1 cellular context compared by ENCODE assay signal in genomic region chr9:79572891-79573696, GRCh38.
A peak's percentile ranks its signal among the peaks of the same experiment; 100 is the strongest.
TF ChIP-seq lines count a peak whose summit lies in the region.

No MANE protein-coding gene starts in this region.

TF ChIP-seq in K562, 482 proteins besides CTCF, POLR2A, EP300 and RAD21 (continued from another document):
- TF ChIP-seq THRA (IDR thresholded peaks at IDR 0.05) (no peak), CXXC5 (CRISPR knock-in tag; IDR thresholded peaks at IDR 0.05) (0 out of 2 replicates have a peak, but pooled peaks have one; percentile 13), TAF1 (IDR thresholded peaks at IDR 0.05; ENCODE audit: control insufficient read depth, extremely low read depth, insufficient read depth, low read length, severe bottlenecking) (no peak), ZNF764 (CRISPR knock-in tag; IDR thresholded peaks at IDR 0.05; ENCODE audit: low read depth) (no peak), POLR2B (IDR thresholded peaks at IDR 0.05; ENCODE audit: low read depth, partially characterized antibody) (no peak), ESRRA (IDR thresholded peaks at IDR 0.05; ENCODE audit: borderline replicate concordance, low read depth) (no peak), POLR2G (IDR thresholded peaks at IDR 0.05; ENCODE audit: low read depth, low read length) (peak; percentile 32; the same call in 1 of the 2 replicates), ZNF584 (CRISPR knock-in tag; IDR thresholded peaks at IDR 0.05; ENCODE audit: low read depth) (no peak), ZNF175 (CRISPR knock-in tag; IDR thresholded peaks at IDR 0.05; ENCODE audit: low read depth) (no peak), E2F3 (CRISPR knock-in tag; IDR thresholded peaks at IDR 0.05) (no peak), ZNF140 (CRISPR knock-in tag; IDR thresholded peaks at IDR 0.05) (no peak), PHF8 (IDR thresholded peaks at IDR 0.05; ENCODE audit: borderline replicate concordance, low read length) (0 out of 2 replicates have a peak, but pooled peaks have one; percentile 11), SRSF3 (IDR thresholded peaks at IDR 0.05; ENCODE audit: insufficient read depth, low read length) (no peak), ZKSCAN1 (IDR thresholded peaks at IDR 0.05; ENCODE audit: low read depth, low read length) (peak; percentile 66; the same call in 1 of the 2 replicates), CREM (IDR thresholded peaks at IDR 0.05; ENCODE audit: low read depth) (no peak), ZNF583 (CRISPR knock-in tag; IDR thresholded peaks at IDR 0.05) (no peak), ADNP (tag; IDR thresholded peaks at IDR 0.05) (no peak), FOXK2 (conservative IDR thresholded peaks at IDR 0.05 in 1 of 2, IDR thresholded peaks at IDR 0.05 in 1 of 2; ENCODE audit: low read depth in 2 of 2) (no peak), ETV6 (IDR thresholded peaks at IDR 0.05; ENCODE audit: borderline replicate concordance in 1 of 2, low read depth in 2 of 2, low read length in 1 of 2) (no peak), ETV6 (CRISPR knock-in tag; IDR thresholded peaks at IDR 0.05; ENCODE audit: borderline replicate concordance) (no peak), ZBTB17 (CRISPR knock-in tag; IDR thresholded peaks at IDR 0.05) (no peak), ZEB2 (IDR thresholded peaks at IDR 0.05) (no peak), ZNF395 (CRISPR knock-in tag; IDR thresholded peaks at IDR 0.05) (no peak)
- TF ChIP-seq, protein P1, sequence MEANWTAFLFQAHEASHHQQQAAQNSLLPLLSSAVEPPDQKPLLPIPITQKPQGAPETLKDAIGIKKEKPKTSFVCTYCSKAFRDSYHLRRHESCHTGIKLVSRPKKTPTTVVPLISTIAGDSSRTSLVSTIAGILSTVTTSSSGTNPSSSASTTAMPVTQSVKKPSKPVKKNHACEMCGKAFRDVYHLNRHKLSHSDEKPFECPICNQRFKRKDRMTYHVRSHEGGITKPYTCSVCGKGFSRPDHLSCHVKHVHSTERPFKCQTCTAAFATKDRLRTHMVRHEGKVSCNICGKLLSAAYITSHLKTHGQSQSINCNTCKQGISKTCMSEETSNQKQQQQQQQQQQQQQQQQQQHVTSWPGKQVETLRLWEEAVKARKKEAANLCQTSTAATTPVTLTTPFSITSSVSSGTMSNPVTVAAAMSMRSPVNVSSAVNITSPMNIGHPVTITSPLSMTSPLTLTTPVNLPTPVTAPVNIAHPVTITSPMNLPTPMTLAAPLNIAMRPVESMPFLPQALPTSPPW (CRISPR knock-in tag; IDR thresholded peaks at IDR 0.05): peak; percentile 62
- TF ChIP-seq, protein P2, sequence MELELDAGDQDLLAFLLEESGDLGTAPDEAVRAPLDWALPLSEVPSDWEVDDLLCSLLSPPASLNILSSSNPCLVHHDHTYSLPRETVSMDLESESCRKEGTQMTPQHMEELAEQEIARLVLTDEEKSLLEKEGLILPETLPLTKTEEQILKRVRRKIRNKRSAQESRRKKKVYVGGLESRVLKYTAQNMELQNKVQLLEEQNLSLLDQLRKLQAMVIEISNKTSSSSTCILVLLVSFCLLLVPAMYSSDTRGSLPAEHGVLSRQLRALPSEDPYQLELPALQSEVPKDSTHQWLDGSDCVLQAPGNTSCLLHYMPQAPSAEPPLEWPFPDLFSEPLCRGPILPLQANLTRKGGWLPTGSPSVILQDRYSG (tag; conservative IDR thresholded peaks at IDR 0.05; ENCODE audit: low read depth): no peak
- TF ChIP-seq, protein P3, sequence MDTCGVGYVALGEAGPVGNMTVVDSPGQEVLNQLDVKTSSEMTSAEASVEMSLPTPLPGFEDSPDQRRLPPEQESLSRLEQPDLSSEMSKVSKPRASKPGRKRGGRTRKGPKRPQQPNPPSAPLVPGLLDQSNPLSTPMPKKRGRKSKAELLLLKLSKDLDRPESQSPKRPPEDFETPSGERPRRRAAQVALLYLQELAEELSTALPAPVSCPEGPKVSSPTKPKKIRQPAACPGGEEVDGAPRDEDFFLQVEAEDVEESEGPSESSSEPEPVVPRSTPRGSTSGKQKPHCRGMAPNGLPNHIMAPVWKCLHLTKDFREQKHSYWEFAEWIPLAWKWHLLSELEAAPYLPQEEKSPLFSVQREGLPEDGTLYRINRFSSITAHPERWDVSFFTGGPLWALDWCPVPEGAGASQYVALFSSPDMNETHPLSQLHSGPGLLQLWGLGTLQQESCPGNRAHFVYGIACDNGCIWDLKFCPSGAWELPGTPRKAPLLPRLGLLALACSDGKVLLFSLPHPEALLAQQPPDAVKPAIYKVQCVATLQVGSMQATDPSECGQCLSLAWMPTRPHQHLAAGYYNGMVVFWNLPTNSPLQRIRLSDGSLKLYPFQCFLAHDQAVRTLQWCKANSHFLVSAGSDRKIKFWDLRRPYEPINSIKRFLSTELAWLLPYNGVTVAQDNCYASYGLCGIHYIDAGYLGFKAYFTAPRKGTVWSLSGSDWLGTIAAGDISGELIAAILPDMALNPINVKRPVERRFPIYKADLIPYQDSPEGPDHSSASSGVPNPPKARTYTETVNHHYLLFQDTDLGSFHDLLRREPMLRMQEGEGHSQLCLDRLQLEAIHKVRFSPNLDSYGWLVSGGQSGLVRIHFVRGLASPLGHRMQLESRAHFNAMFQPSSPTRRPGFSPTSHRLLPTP (IDR thresholded peaks at IDR 0.05; ENCODE audit: borderline replicate concordance, extremely low read depth, insufficient read length): no peak
- TF ChIP-seq, protein P4, sequence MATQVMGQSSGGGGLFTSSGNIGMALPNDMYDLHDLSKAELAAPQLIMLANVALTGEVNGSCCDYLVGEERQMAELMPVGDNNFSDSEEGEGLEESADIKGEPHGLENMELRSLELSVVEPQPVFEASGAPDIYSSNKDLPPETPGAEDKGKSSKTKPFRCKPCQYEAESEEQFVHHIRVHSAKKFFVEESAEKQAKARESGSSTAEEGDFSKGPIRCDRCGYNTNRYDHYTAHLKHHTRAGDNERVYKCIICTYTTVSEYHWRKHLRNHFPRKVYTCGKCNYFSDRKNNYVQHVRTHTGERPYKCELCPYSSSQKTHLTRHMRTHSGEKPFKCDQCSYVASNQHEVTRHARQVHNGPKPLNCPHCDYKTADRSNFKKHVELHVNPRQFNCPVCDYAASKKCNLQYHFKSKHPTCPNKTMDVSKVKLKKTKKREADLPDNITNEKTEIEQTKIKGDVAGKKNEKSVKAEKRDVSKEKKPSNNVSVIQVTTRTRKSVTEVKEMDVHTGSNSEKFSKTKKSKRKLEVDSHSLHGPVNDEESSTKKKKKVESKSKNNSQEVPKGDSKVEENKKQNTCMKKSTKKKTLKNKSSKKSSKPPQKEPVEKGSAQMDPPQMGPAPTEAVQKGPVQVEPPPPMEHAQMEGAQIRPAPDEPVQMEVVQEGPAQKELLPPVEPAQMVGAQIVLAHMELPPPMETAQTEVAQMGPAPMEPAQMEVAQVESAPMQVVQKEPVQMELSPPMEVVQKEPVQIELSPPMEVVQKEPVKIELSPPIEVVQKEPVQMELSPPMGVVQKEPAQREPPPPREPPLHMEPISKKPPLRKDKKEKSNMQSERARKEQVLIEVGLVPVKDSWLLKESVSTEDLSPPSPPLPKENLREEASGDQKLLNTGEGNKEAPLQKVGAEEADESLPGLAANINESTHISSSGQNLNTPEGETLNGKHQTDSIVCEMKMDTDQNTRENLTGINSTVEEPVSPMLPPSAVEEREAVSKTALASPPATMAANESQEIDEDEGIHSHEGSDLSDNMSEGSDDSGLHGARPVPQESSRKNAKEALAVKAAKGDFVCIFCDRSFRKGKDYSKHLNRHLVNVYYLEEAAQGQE (CRISPR knock-in tag; IDR thresholded peaks at IDR 0.05; ENCODE audit: low read depth): no peak
- TF ChIP-seq, protein P5, sequence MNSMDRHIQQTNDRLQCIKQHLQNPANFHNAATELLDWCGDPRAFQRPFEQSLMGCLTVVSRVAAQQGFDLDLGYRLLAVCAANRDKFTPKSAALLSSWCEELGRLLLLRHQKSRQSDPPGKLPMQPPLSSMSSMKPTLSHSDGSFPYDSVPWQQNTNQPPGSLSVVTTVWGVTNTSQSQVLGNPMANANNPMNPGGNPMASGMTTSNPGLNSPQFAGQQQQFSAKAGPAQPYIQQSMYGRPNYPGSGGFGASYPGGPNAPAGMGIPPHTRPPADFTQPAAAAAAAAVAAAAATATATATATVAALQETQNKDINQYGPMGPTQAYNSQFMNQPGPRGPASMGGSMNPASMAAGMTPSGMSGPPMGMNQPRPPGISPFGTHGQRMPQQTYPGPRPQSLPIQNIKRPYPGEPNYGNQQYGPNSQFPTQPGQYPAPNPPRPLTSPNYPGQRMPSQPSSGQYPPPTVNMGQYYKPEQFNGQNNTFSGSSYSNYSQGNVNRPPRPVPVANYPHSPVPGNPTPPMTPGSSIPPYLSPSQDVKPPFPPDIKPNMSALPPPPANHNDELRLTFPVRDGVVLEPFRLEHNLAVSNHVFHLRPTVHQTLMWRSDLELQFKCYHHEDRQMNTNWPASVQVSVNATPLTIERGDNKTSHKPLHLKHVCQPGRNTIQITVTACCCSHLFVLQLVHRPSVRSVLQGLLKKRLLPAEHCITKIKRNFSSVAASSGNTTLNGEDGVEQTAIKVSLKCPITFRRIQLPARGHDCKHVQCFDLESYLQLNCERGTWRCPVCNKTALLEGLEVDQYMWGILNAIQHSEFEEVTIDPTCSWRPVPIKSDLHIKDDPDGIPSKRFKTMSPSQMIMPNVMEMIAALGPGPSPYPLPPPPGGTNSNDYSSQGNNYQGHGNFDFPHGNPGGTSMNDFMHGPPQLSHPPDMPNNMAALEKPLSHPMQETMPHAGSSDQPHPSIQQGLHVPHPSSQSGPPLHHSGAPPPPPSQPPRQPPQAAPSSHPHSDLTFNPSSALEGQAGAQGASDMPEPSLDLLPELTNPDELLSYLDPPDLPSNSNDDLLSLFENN (IDR thresholded peaks at IDR 0.05; ENCODE audit: low read depth in 2 of 2, low read length in 2 of 2): no peak
- TF ChIP-seq, protein P6, sequence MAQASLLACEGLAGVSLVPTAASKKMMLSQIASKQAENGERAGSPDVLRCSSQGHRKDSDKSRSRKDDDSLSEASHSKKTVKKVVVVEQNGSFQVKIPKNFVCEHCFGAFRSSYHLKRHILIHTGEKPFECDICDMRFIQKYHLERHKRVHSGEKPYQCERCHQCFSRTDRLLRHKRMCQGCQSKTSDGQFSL (CRISPR knock-in tag; IDR thresholded peaks at IDR 0.05): peak; percentile 69
- TF ChIP-seq, protein P6 (tag; IDR thresholded peaks at IDR 0.05): no peak
- TF ChIP-seq, protein P7, sequence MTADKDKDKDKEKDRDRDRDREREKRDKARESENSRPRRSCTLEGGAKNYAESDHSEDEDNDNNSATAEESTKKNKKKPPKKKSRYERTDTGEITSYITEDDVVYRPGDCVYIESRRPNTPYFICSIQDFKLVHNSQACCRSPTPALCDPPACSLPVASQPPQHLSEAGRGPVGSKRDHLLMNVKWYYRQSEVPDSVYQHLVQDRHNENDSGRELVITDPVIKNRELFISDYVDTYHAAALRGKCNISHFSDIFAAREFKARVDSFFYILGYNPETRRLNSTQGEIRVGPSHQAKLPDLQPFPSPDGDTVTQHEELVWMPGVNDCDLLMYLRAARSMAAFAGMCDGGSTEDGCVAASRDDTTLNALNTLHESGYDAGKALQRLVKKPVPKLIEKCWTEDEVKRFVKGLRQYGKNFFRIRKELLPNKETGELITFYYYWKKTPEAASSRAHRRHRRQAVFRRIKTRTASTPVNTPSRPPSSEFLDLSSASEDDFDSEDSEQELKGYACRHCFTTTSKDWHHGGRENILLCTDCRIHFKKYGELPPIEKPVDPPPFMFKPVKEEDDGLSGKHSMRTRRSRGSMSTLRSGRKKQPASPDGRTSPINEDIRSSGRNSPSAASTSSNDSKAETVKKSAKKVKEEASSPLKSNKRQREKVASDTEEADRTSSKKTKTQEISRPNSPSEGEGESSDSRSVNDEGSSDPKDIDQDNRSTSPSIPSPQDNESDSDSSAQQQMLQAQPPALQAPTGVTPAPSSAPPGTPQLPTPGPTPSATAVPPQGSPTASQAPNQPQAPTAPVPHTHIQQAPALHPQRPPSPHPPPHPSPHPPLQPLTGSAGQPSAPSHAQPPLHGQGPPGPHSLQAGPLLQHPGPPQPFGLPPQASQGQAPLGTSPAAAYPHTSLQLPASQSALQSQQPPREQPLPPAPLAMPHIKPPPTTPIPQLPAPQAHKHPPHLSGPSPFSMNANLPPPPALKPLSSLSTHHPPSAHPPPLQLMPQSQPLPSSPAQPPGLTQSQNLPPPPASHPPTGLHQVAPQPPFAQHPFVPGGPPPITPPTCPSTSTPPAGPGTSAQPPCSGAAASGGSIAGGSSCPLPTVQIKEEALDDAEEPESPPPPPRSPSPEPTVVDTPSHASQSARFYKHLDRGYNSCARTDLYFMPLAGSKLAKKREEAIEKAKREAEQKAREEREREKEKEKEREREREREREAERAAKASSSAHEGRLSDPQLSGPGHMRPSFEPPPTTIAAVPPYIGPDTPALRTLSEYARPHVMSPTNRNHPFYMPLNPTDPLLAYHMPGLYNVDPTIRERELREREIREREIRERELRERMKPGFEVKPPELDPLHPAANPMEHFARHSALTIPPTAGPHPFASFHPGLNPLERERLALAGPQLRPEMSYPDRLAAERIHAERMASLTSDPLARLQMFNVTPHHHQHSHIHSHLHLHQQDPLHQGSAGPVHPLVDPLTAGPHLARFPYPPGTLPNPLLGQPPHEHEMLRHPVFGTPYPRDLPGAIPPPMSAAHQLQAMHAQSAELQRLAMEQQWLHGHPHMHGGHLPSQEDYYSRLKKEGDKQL (CRISPR knock-in tag; IDR thresholded peaks at IDR 0.05; ENCODE audit: borderline replicate concordance): no peak
- TF ChIP-seq, protein P8, sequence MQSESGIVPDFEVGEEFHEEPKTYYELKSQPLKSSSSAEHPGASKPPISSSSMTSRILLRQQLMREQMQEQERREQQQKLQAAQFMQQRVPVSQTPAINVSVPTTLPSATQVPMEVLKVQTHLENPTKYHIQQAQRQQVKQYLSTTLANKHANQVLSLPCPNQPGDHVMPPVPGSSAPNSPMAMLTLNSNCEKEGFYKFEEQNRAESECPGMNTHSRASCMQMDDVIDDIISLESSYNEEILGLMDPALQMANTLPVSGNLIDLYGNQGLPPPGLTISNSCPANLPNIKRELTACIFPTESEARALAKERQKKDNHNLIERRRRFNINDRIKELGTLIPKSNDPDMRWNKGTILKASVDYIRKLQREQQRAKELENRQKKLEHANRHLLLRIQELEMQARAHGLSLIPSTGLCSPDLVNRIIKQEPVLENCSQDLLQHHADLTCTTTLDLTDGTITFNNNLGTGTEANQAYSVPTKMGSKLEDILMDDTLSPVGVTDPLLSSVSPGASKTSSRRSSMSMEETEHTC (IDR thresholded peaks at IDR 0.05): no peak
